ENCODE assay signal across 22 cellular contexts in the genomic region with DNA sequence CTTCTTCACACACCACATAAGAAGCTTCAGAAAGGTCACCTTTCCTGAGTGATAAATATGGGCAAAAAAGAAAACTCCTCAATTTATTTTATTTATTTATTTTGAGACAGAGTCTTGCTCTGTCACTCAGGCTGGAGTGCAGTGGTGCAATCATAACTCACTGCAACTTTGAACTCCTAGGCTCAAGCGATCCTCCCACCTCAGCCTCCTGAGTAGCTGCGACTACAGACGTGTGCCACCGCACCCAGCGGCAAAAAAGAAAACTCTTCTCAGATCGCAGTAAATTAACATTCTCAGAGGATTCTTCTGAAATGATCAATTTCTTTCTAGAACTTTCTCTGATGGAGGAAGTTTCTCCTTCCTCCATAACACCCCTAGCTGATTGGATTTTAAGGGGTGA.
DNase-seq lines count a peak whose midpoint lies in the region; FAIRE-seq lines count a peak whose summit lies in the region.
"Had no signal": no experiment of that assay in that cellular context is flagged by ENCODE, and none has a peak within 500 bp of the region (broad histone marks: within the 10 kb centered on the region; RNA-seq: fewer than 3 reads in every experiment).

No MANE protein-coding gene starts in this region.

- H3K4me1 ChIP-seq in CD4-positive, alpha-beta memory T cell (ENCODE audit: insufficient read depth, low read length) = peaks cover 45% of the 10 kb centered on the region
- H3K4me1 ChIP-seq: breast epithelium, psoas muscle had no signal

- no peaks in the 10 kb centered on the region for H3K27me3 Mint-ChIP-seq in activated CD4-positive, alpha-beta T cell treated with anti-CD3 and anti-CD28 coated beads, Interleukin-2, amount 10 ng/mL, durations not matched to agents 24 days and 14 days
- H3K27me3 Mint-ChIP-seq in activated CD4-positive, alpha-beta memory T cell treated with anti-CD3 and anti-CD28 coated beads, Interleukin-2, amount 10 ng/mL, durations not matched to agents 7 days and 5 days = no peaks in the 10 kb centered on the region
- no peaks in the 10 kb centered on the region for H3K27me3 Mint-ChIP-seq in CD4-positive, alpha-beta memory T cell
- H3K27me3 Mint-ChIP-seq: activated B cell treated with CpG ODN at 0.5 μM for 24 hours had no signal

- peak overlapping the region; percentile 94 for H3K27ac Mint-ChIP-seq in activated CD4-positive, alpha-beta T cell treated with anti-CD3 and anti-CD28 coated beads, Interleukin-2, amount 10 ng/mL, durations not matched to agents 24 days and 14 days
- H3K27ac Mint-ChIP-seq in activated CD4-positive, alpha-beta memory T cell treated with anti-CD3 and anti-CD28 coated beads, Interleukin-2, amount 10 ng/mL, durations not matched to agents 7 days and 5 days = peak overlapping the region; percentile 77
- peak overlapping the region in 3 of 7 donors; percentile 65 to 86 (median 82) for H3K27ac Mint-ChIP-seq in CD4-positive, alpha-beta memory T cell
- H3K27ac Mint-ChIP-seq: activated B cell treated with CpG ODN at 0.5 μM for 24 hours, endodermal cell had no signal

- DNase-seq in activated CD4-positive, alpha-beta T cell treated with anti-CD3 and anti-CD28 coated beads, Interleukin-2, amount 10 ng/mL, durations not matched to agents 24 days and 14 days = no peak
- no peak for DNase-seq in activated CD4-positive, alpha-beta T cell treated with anti-CD3 and anti-CD28 coated beads, Interleukin-2, amount 50 U/mL, for 1 hour
- DNase-seq in stimulated activated CD4-positive, alpha-beta T cell treated with anti-CD3 and anti-CD28 coated beads, Interleukin-4, amount 100 ng/mL, for 1 hour = peak; percentile 15
- no peak for DNase-seq in stimulated activated CD4-positive, alpha-beta T cell treated with anti-CD3 and anti-CD28 coated beads, Interleukin-12 subunit alpha, Interleukin-12 subunit beta, amount 100 ng/mL, for 4 hours
- peak; percentile 30 for DNase-seq in activated CD4-positive, alpha-beta memory T cell treated with anti-CD3 and anti-CD28 coated beads, Interleukin-2, amount 10 ng/mL, durations not matched to agents 7 days and 5 days
- DNase-seq in T1000 (lab: John Stamatoyannopoulos, UW) (no peak), GM19239 (ENCODE audit: insufficient read length, low spot score) (no peak)
- no peak for DNase-seq in CD4-positive, alpha-beta memory T cell
- DNase-seq: activated B cell treated with CpG ODN at 0.5 μM for 24 hours, Caco-2, KG1, MV-4-11, NCI-H2171, NCI-H524, psoas muscle, T-helper 9 cell, transverse colon had no signal

- peaks cover 42% of the 10 kb centered on the region for H3K36me3 Mint-ChIP-seq in activated CD4-positive, alpha-beta T cell treated with anti-CD3 and anti-CD28 coated beads, Interleukin-2, amount 10 ng/mL, durations not matched to agents 24 days and 14 days (ENCODE audit: low read depth)
- H3K36me3 Mint-ChIP-seq in activated CD4-positive, alpha-beta memory T cell treated with anti-CD3 and anti-CD28 coated beads, Interleukin-2, amount 10 ng/mL, durations not matched to agents 7 days and 5 days (ENCODE audit: low read depth) = peaks cover 45% of the 10 kb centered on the region
- H3K36me3 Mint-ChIP-seq in CD4-positive, alpha-beta memory T cell = peaks cover 14 to 15% of the 10 kb centered on the region in 2 donors

- no peaks in the 10 kb centered on the region for H3K36me3 ChIP-seq in CD4-positive, alpha-beta memory T cell (ENCODE audit: insufficient read depth, low read length)
- H3K36me3 ChIP-seq: breast epithelium, transverse colon had no signal

- POLR2A ChIA-PET in activated CD4-positive, alpha-beta memory T cell treated with anti-CD3 and anti-CD28 coated beads, Interleukin-2, amount 10 ng/mL, durations not matched to agents 7 days and 5 days (lab: Charles Lee) = interaction anchor here (0.8 to 3.3 kb wide), 11 partner anchors 8 to 111 kb away, joined by 3 to 17 read pairs (median 7); a partner anchor contains a TSS
- POLR2A ChIA-PET in CD4-positive, alpha-beta memory T cell (lab: Charles Lee; ENCODE audit: partially characterized antibody) = interaction anchor here (1.2 to 1.4 kb wide), 2 partner anchors 39 to 104 kb away, joined by 3 read pairs; no protein-coding TSS in a partner anchor

- peaks cover 3% of the 10 kb centered on the region for H3K9me3 Mint-ChIP-seq in activated CD4-positive, alpha-beta T cell treated with anti-CD3 and anti-CD28 coated beads, Interleukin-2, amount 10 ng/mL, durations not matched to agents 24 days and 14 days
- no peaks in the 10 kb centered on the region for H3K9me3 Mint-ChIP-seq in activated CD4-positive, alpha-beta memory T cell treated with anti-CD3 and anti-CD28 coated beads, Interleukin-2, amount 10 ng/mL, durations not matched to agents 7 days and 5 days
- H3K9me3 Mint-ChIP-seq in CD4-positive, alpha-beta memory T cell = no peaks in the 10 kb centered on the region
- H3K9me3 Mint-ChIP-seq: activated B cell treated with CpG ODN at 0.5 μM for 24 hours, endodermal cell had no signal

- FAIRE-seq in GM19239 (lab: Jason Lieb, UNC) = no peak
- FAIRE-seq: A204.1 had no signal

- H3K27me3 ChIP-seq in CD4-positive, alpha-beta memory T cell (ENCODE audit: insufficient read depth, low read length) = no peaks in the 10 kb centered on the region
- H3K27me3 ChIP-seq: breast epithelium, transverse colon had no signal

- H3K4me3 Mint-ChIP-seq in activated CD4-positive, alpha-beta T cell treated with anti-CD3 and anti-CD28 coated beads, Interleukin-2, amount 10 ng/mL, durations not matched to agents 24 days and 14 days = no peak overlapping the region
- H3K4me3 Mint-ChIP-seq in activated CD4-positive, alpha-beta memory T cell treated with anti-CD3 and anti-CD28 coated beads, Interleukin-2, amount 10 ng/mL, durations not matched to agents 7 days and 5 days = no peak overlapping the region
- H3K4me3 Mint-ChIP-seq in CD4-positive, alpha-beta memory T cell = peak overlapping the region in 2 of 8 donors; percentile 15 to 17
- H3K4me3 Mint-ChIP-seq: activated B cell treated with CpG ODN at 0.5 μM for 24 hours, endodermal cell had no signal

- no peak overlapping the region for H3K27ac ChIP-seq in CD4-positive, alpha-beta memory T cell (ENCODE audit: low read depth, low read length)
- H3K27ac ChIP-seq: breast epithelium, coronary artery, psoas muscle, transverse colon had no signal

- intact Hi-C loops in activated CD4-positive, alpha-beta T cell treated with anti-CD3 and anti-CD28 coated beads, Interleukin-2, amount 10 ng/mL, durations not matched to agents 24 days and 14 days (cut with micrococcal nuclease) = loop anchor here (1.0 to 2.0 kb wide), 8 partner anchors 17 to 181 kb away; a partner anchor contains a TSS
- intact Hi-C loops in CD4-positive, alpha-beta memory T cell (cut with micrococcal nuclease) = no loop called here

- no peak overlapping the region for H3K4me3 ChIP-seq in CD4-positive, alpha-beta memory T cell (ENCODE audit: low read length in 2 of 2)
- H3K4me3 ChIP-seq: breast epithelium, coronary artery, lung, psoas muscle, transverse colon had no signal

- peaks cover 75% of the 10 kb centered on the region for H3K4me1 Mint-ChIP-seq in activated CD4-positive, alpha-beta T cell treated with anti-CD3 and anti-CD28 coated beads, Interleukin-2, amount 10 ng/mL, durations not matched to agents 24 days and 14 days
- peaks cover 83% of the 10 kb centered on the region for H3K4me1 Mint-ChIP-seq in activated CD4-positive, alpha-beta memory T cell treated with anti-CD3 and anti-CD28 coated beads, Interleukin-2, amount 10 ng/mL, durations not matched to agents 7 days and 5 days
- H3K4me1 Mint-ChIP-seq in CD4-positive, alpha-beta memory T cell = peaks cover 35 to 75% (median 60%) of the 10 kb centered on the region in 4 donors
- H3K4me1 Mint-ChIP-seq: activated B cell treated with CpG ODN at 0.5 μM for 24 hours, endodermal cell had no signal

- CTCF ChIA-PET in activated CD4-positive, alpha-beta memory T cell treated with anti-CD3 and anti-CD28 coated beads, Interleukin-2, amount 10 ng/mL, durations not matched to agents 7 days and 5 days (lab: Charles Lee) = interaction anchor here (0.9 to 5.0 kb wide), 6 partner anchors 27 to 207 kb away, joined by 3 to 26 read pairs (median 4); no protein-coding TSS in a partner anchor
- CTCF ChIA-PET in CD4-positive, alpha-beta memory T cell (lab: Charles Lee; ENCODE audit: partially characterized antibody) = interaction anchor here (2.5 kb wide), 1 partner anchor 207 kb away, joined by 13 read pairs; no protein-coding TSS in a partner anchor

- no peaks in the 10 kb centered on the region for H3K9me3 ChIP-seq in CD4-positive, alpha-beta memory T cell (ENCODE audit: control insufficient read depth in 1 of 2, low read length in 2 of 2)
- H3K9me3 ChIP-seq: breast epithelium, Caco-2, psoas muscle, transverse colon had no signal

Comparison
In these comparisons a context has a peak if more than half of its experiments do, and no peak if none do; other contexts are left out.
1. DNase-seq: peak in stimulated activated CD4-positive, alpha-beta T cell treated with anti-CD3 and anti-CD28 coated beads, Interleukin-4, amount 100 ng/mL, for 1 hour (single experiment) and activated CD4-positive, alpha-beta memory T cell treated with anti-CD3 and anti-CD28 coated beads, Interleukin-2, amount 10 ng/mL, durations not matched to agents 7 days and 5 days (single experiment); none in activated CD4-positive, alpha-beta T cell treated with anti-CD3 and anti-CD28 coated beads, Interleukin-2, amount 10 ng/mL, durations not matched to agents 24 days and 14 days (single experiment), activated CD4-positive, alpha-beta T cell treated with anti-CD3 and anti-CD28 coated beads, Interleukin-2, amount 50 U/mL, for 1 hour (single experiment), stimulated activated CD4-positive, alpha-beta T cell treated with anti-CD3 and anti-CD28 coated beads, Interleukin-12 subunit alpha, Interleukin-12 subunit beta, amount 100 ng/mL, for 4 hours (single experiment), T1000 (single experiment), GM19239 (single experiment) and CD4-positive, alpha-beta memory T cell (0 of 5).